11 cellular contexts compared by ENCODE assay signal in genomic region chr10:113273151-113273876, GRCh38.
A peak's percentile ranks its signal among the peaks of the same experiment; 100 is the strongest.
DNase-seq lines count a peak whose midpoint lies in the region; ATAC-seq and TF ChIP-seq lines count a peak whose summit lies in the region.
"Had no signal": no experiment of that assay in that cellular context is flagged by ENCODE, and none has a peak within 500 bp of the region (broad histone marks: within the 10 kb centered on the region; RNA-seq: fewer than 3 reads in every experiment).

No MANE protein-coding gene starts in this region.

- H3K9me3 Mint-ChIP-seq in naive thymus-derived CD8-positive, alpha-beta T cell = peaks cover 0 to 32% (median 15%) of the 10 kb centered on the region in 9 donors
- H3K9me3 Mint-ChIP-seq in activated naive CD4-positive, alpha-beta T cell treated with anti-CD3 and anti-CD28 coated beads, Interleukin-2, amount 50 U/mL, for 72 hours = peaks cover 4 to 14% of the 10 kb centered on the region in 2 donors

- peaks cover 0 to 12% (median 0%) of the 10 kb centered on the region in 4 donors for H3K4me1 Mint-ChIP-seq in naive thymus-derived CD8-positive, alpha-beta T cell

- DNase-seq in H7 = peak; percentile 41
- peak; percentile 5 for DNase-seq in astrocyte of the spinal cord (ENCODE audit: low read depth, low spot score)
- DNase-seq in islet precursor cell = peak; percentile 77
- DNase-seq in naive thymus-derived CD8-positive, alpha-beta T cell = no peak
- DNase-seq in activated naive CD4-positive, alpha-beta T cell treated with anti-CD3 and anti-CD28 coated beads, Interleukin-2, amount 50 U/mL, for 72 hours (ENCODE audit: low spot score in 2 of 2) = no peak
- no peak for DNase-seq in NCI-H1092 (lab: John Stamatoyannopoulos, UW)
- DNase-seq in activated naive CD4-positive, alpha-beta T cell treated with anti-CD3 and anti-CD28 coated beads, Interleukin-2, amount 50 U/mL, for 16 hours = no peak
- DNase-seq: activated naive CD4-positive, alpha-beta T cell treated with anti-CD3 and anti-CD28 coated beads for 36 hours; NCI-H1930; stimulated activated CD4-positive, alpha-beta T cell treated with anti-CD3 and anti-CD28 coated beads, Interleukin-15, amount 100 ng/mL, for 24 hours had no signal

- H3K4me3 ChIP-seq in H7 (ENCODE audit: insufficient read depth, low read depth, low read length) (no peak overlapping the region), astrocyte of the spinal cord (ENCODE audit: low read depth, low read length) (no peak overlapping the region), skeletal muscle tissue (ENCODE audit: low read length in 3 of 3) (peak overlapping the region in 1 of 3 donors; percentile 27)

- H3K27me3 ChIP-seq in H7 (ENCODE audit: control insufficient read depth, insufficient read depth, low read length) (no peaks in the 10 kb centered on the region), skeletal muscle tissue (ENCODE audit: control insufficient read depth in 3 of 3, insufficient read depth in 3 of 3, low read length in 3 of 3) (peaks cover 0 to 3% (median 0%) of the 10 kb centered on the region in 3 donors)

- peaks cover 5 to 14% (median 11%) of the 10 kb centered on the region in 3 donors for H3K4me1 ChIP-seq in skeletal muscle tissue (ENCODE audit: control insufficient read depth in 3 of 3, insufficient read depth in 3 of 3, low read length in 3 of 3)

- H3K36me3 ChIP-seq in H7 (replicated peaks; ENCODE audit: control insufficient read depth, insufficient read depth, low read length) (no peaks in the 10 kb centered on the region), skeletal muscle tissue (ENCODE audit: control insufficient read depth in 3 of 3, insufficient read depth in 3 of 3, low read length in 3 of 3) (no peaks in the 10 kb centered on the region)

- peak overlapping the region in 1 of 3 donors; percentile 7 for H3K9ac ChIP-seq in skeletal muscle tissue (ENCODE audit: low read depth in 1 of 3, low read length in 3 of 3)

- peak overlapping the region in 1 of 10 donors; percentile 15 for H3K4me3 Mint-ChIP-seq in naive thymus-derived CD8-positive, alpha-beta T cell
- H3K4me3 Mint-ChIP-seq: activated naive CD4-positive, alpha-beta T cell treated with anti-CD3 and anti-CD28 coated beads for 36 hours had no signal

- in situ Hi-C loops in astrocyte of the spinal cord (cut with HindIII; ENCODE audit: low sequenced_read_pairs) = no loop called here

- H3K9me3 ChIP-seq in skeletal muscle tissue (ENCODE audit: control insufficient read depth in 3 of 3, low read length in 3 of 3) = peaks cover 0 to 7% (median 0%) of the 10 kb centered on the region in 3 donors

- POLR2A ChIA-PET in naive thymus-derived CD8-positive, alpha-beta T cell (lab: Charles Lee) = no interaction called here

- ATAC-seq in naive thymus-derived CD8-positive, alpha-beta T cell = no peak
- no peak for ATAC-seq in activated naive CD4-positive, alpha-beta T cell treated with anti-CD3 and anti-CD28 coated beads, Interleukin-2, amount 50 U/mL, for 72 hours

- H3K36me3 Mint-ChIP-seq in naive thymus-derived CD8-positive, alpha-beta T cell = peaks cover 0 to 28% (median 0%) of the 10 kb centered on the region in 3 donors
- peaks cover 0 to 11% of the 10 kb centered on the region in 2 donors for H3K36me3 Mint-ChIP-seq in activated naive CD4-positive, alpha-beta T cell treated with anti-CD3 and anti-CD28 coated beads, Interleukin-2, amount 50 U/mL, for 72 hours

- H3K27ac ChIP-seq in skeletal muscle tissue (ENCODE audit: low read depth, low read length) = peak overlapping the region; percentile 64

- TF ChIP-seq CTCF in astrocyte of the spinal cord (IDR thresholded peaks at IDR 0.05; ENCODE audit: low read depth, low read length) = no peak

- H3K27ac Mint-ChIP-seq in naive thymus-derived CD8-positive, alpha-beta T cell = peak overlapping the region in 2 of 10 donors; percentile 26 to 45
- no peak overlapping the region for H3K27ac Mint-ChIP-seq in activated naive CD4-positive, alpha-beta T cell treated with anti-CD3 and anti-CD28 coated beads, Interleukin-2, amount 50 U/mL, for 72 hours
- H3K27ac Mint-ChIP-seq: activated naive CD4-positive, alpha-beta T cell treated with anti-CD3 and anti-CD28 coated beads for 36 hours had no signal

- peaks cover 0 to 8% (median 6%) of the 10 kb centered on the region in 5 donors for H3K27me3 Mint-ChIP-seq in naive thymus-derived CD8-positive, alpha-beta T cell

Comparison
In these comparisons a context has a peak if more than half of its experiments do, and no peak if none do; other contexts are left out.
1. DNase-seq: peak in H7 (single experiment), astrocyte of the spinal cord (single experiment) and islet precursor cell (single experiment); none in naive thymus-derived CD8-positive, alpha-beta T cell (0 of 10), activated naive CD4-positive, alpha-beta T cell treated with anti-CD3 and anti-CD28 coated beads, Interleukin-2, amount 50 U/mL, for 72 hours (0 of 2), NCI-H1092 (single experiment) and activated naive CD4-positive, alpha-beta T cell treated with anti-CD3 and anti-CD28 coated beads, Interleukin-2, amount 50 U/mL, for 16 hours (single experiment).